In the genomic region with DNA sequence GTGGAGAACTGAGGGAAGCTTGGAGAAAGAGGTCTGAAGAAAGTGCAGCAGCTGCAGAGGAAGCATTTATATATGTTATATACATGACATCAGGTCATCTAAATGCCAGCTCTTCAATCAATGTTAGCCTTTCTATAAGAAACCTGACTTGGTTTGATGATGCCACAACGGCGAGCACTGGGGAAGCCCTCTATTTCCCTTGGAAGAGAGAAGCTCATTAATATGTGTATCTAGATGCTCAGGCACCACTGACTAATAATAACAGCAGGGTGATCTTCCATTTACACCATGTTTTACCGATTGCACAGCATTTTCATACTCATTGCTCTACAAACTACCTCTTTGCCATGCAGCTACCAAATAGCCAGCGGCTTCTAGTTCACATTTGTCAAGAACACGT, we compare ENCODE assay signal across 9 cellular contexts. TPM values are rescaled to one million over a fixed set of nuclear protein-coding genes. Genes with fewer than 3 reads are reported as not detected.
DNase-seq lines count a peak whose midpoint lies in the region; ATAC-seq, FAIRE-seq and TF ChIP-seq lines count a peak whose summit lies in the region.
"Had no signal": no experiment of that assay in that cellular context is flagged by ENCODE, and none has a peak within 500 bp of the region (broad histone marks: within the 10 kb centered on the region; RNA-seq: fewer than 3 reads in every experiment).

No MANE protein-coding gene starts in this region.

- H3K9me3 ChIP-seq in keratinocyte (ENCODE audit: control insufficient read depth, low read depth, low read length): no peaks in the 10 kb centered on the region
- no peaks in the 10 kb centered on the region for H3K9me3 ChIP-seq in thoracic aorta

- intact Hi-C loops in activated CD4-positive, alpha-beta T cell treated with anti-CD3 and anti-CD28 coated beads for 36 hours (cut with DNase I, micrococcal nuclease): loop anchor here in 1 of 2 experiments (5.0 to 10.0 kb wide), 2 partner anchors 114 to 568 kb away; a partner anchor contains a TSS
- intact Hi-C loops in activated T-helper 1 cell treated with anti-CD3 and anti-CD28 coated beads, Interleukin-12 subunit alpha, Interleukin-12 subunit beta, Interleukin-2, Interleukin-4 antibody, amounts not matched to agents 30 ng/mL and 10 ng/mL and 1 ng/mL, durations not matched to agents 14 hours and 24 hours and 36 hours (cut with micrococcal nuclease): loop anchor here (1.0 to 10.0 kb wide), 4 partner anchors 61 to 348 kb away; a partner anchor contains a TSS

- H3K4me2 ChIP-seq in keratinocyte (ENCODE audit: control insufficient read depth, extremely low read depth, insufficient read depth, low read depth, low read length): peak overlapping the region; percentile 96

- peak overlapping the region; percentile 96 for H3K4me3 Mint-ChIP-seq in activated CD4-positive, alpha-beta T cell treated with anti-CD3 and anti-CD28 coated beads for 36 hours
- H3K4me3 Mint-ChIP-seq in activated T-helper 1 cell treated with anti-CD3 and anti-CD28 coated beads, Interleukin-12 subunit alpha, Interleukin-12 subunit beta, Interleukin-2, Interleukin-4 antibody, amounts not matched to agents 30 ng/mL and 10 ng/mL and 1 ng/mL, durations not matched to agents 14 hours and 24 hours and 36 hours: peak overlapping the region; percentile 99

- no peak for ATAC-seq in activated CD4-positive, alpha-beta T cell treated with anti-CD3 and anti-CD28 coated beads for 36 hours
- ATAC-seq in thoracic aorta (ENCODE audit: insufficient number of reproducible peaks, low FRiP score, low read depth) (no peak), GM21786 (IDR thresholded peaks at IDR 0.05; ENCODE audit: unreplicated experiment) (no peak)

- POLR2A ChIA-PET in activated CD4-positive, alpha-beta T cell treated with anti-CD3 and anti-CD28 coated beads for 36 hours (lab: Charles Lee): no interaction called here

- peak overlapping the region; percentile 86 for H3K27ac ChIP-seq in keratinocyte (ENCODE audit: control insufficient read depth, insufficient read depth, low read length)
- H3K27ac ChIP-seq in thoracic aorta: no peak overlapping the region

- H3K4me1 ChIP-seq in keratinocyte (ENCODE audit: control insufficient read depth, extremely low read depth, insufficient read depth, low read length): peaks cover 18% of the 10 kb centered on the region
- H3K4me1 ChIP-seq in thoracic aorta (ENCODE audit: control insufficient read depth in 1 of 2, low read depth in 2 of 2): peaks cover 3 to 18% of the 10 kb centered on the region in 2 donors

- no peaks in the 10 kb centered on the region for H3K27me3 ChIP-seq in keratinocyte (ENCODE audit: control insufficient read depth, extremely low read depth, insufficient read depth, low read length)
- no peaks in the 10 kb centered on the region for H3K27me3 ChIP-seq in thoracic aorta (replicated peaks; ENCODE audit: insufficient read depth)

- no peak for DNase-seq in activated CD4-positive, alpha-beta T cell treated with anti-CD3 and anti-CD28 coated beads for 36 hours
- DNase-seq in activated CD4-positive, alpha-beta T cell treated with anti-CD3 and anti-CD28 coated beads for 4 hours: no peak
- no peak for DNase-seq in activated T-helper 1 cell treated with anti-CD3 and anti-CD28 coated beads, Interleukin-12 subunit alpha, Interleukin-12 subunit beta, Interleukin-2, Interleukin-4 antibody, amounts not matched to agents 30 ng/mL and 10 ng/mL and 1 ng/mL, durations not matched to agents 14 hours and 24 hours and 36 hours (ENCODE audit: low spot score)
- DNase-seq in keratinocyte (ENCODE audit: low read depth, low spot score) (no peak), thoracic aorta (ENCODE audit: low spot score) (no peak), RCC 7860 (ENCODE audit: low spot score) (no peak), NCI-H2196 treated with DMSO at 0.1 percent for 48 hours (lab: John Stamatoyannopoulos, UW; ENCODE audit: unreplicated experiment) (no peak)
- DNase-seq: NCI-H2081 treated with DMSO at 0.1 percent for 48 hours had no signal

- no peaks in the 10 kb centered on the region for H4K20me1 ChIP-seq in keratinocyte (ENCODE audit: control insufficient read depth, extremely low read depth, insufficient read depth, low read length)

- dilution Hi-C loops in keratinocyte (cut with MboI; ENCODE audit: extremely low pct_ligation_motif_present, low sequenced_read_pairs): no loop called here

- H3K27me3 Mint-ChIP-seq in activated CD4-positive, alpha-beta T cell treated with anti-CD3 and anti-CD28 coated beads for 36 hours: no peaks in the 10 kb centered on the region
- H3K27me3 Mint-ChIP-seq in activated T-helper 1 cell treated with anti-CD3 and anti-CD28 coated beads, Interleukin-12 subunit alpha, Interleukin-12 subunit beta, Interleukin-2, Interleukin-4 antibody, amounts not matched to agents 30 ng/mL and 10 ng/mL and 1 ng/mL, durations not matched to agents 14 hours and 24 hours and 36 hours (ENCODE audit: insufficient read depth): no peaks in the 10 kb centered on the region

- peak overlapping the region; percentile 93 for H3K27ac Mint-ChIP-seq in activated CD4-positive, alpha-beta T cell treated with anti-CD3 and anti-CD28 coated beads for 36 hours
- peak overlapping the region; percentile 96 for H3K27ac Mint-ChIP-seq in activated T-helper 1 cell treated with anti-CD3 and anti-CD28 coated beads, Interleukin-12 subunit alpha, Interleukin-12 subunit beta, Interleukin-2, Interleukin-4 antibody, amounts not matched to agents 30 ng/mL and 10 ng/mL and 1 ng/mL, durations not matched to agents 14 hours and 24 hours and 36 hours

- H3K9me3 Mint-ChIP-seq in activated CD4-positive, alpha-beta T cell treated with anti-CD3 and anti-CD28 coated beads for 36 hours (ENCODE audit: low read depth): peaks cover 2% of the 10 kb centered on the region
- H3K9me3 Mint-ChIP-seq in activated T-helper 1 cell treated with anti-CD3 and anti-CD28 coated beads, Interleukin-12 subunit alpha, Interleukin-12 subunit beta, Interleukin-2, Interleukin-4 antibody, amounts not matched to agents 30 ng/mL and 10 ng/mL and 1 ng/mL, durations not matched to agents 14 hours and 24 hours and 36 hours: no peaks in the 10 kb centered on the region

- H3K4me3 ChIP-seq in keratinocyte (ENCODE audit: control insufficient read depth in 2 of 3, extremely low read depth in 1 of 3, insufficient read depth in 2 of 3, low read depth in 1 of 3, low read length in 3 of 3) (peak overlapping the region; percentile 84 to 92 (median 86)), thoracic aorta (peak overlapping the region; percentile 86)

- H3K9me1 ChIP-seq in keratinocyte (ENCODE audit: control insufficient read depth, extremely low read depth, insufficient read depth, low read length): no peaks in the 10 kb centered on the region

- no peak for TF ChIP-seq CTCF in keratinocyte (optimal IDR thresholded peaks at IDR 0.05 in 1 of 3, IDR thresholded peaks at IDR 0.05 in 1 of 3, conservative IDR thresholded peaks at IDR 0.05 in 1 of 3; ENCODE audit: extremely low read depth in 1 of 3, insufficient read depth in 2 of 3, low read length in 3 of 3)
- no peak for TF ChIP-seq CTCF in thoracic aorta (IDR thresholded peaks at IDR 0.05)

- H3K36me3 Mint-ChIP-seq in activated CD4-positive, alpha-beta T cell treated with anti-CD3 and anti-CD28 coated beads for 36 hours (ENCODE audit: low read depth): peaks cover 29% of the 10 kb centered on the region
- peaks cover 21% of the 10 kb centered on the region for H3K36me3 Mint-ChIP-seq in activated T-helper 1 cell treated with anti-CD3 and anti-CD28 coated beads, Interleukin-12 subunit alpha, Interleukin-12 subunit beta, Interleukin-2, Interleukin-4 antibody, amounts not matched to agents 30 ng/mL and 10 ng/mL and 1 ng/mL, durations not matched to agents 14 hours and 24 hours and 36 hours (ENCODE audit: low read depth)

- peaks cover 0 to 4% of the 10 kb centered on the region in 2 experiments for H3K36me3 ChIP-seq in keratinocyte (ENCODE audit: control insufficient read depth in 2 of 2, extremely low read depth in 1 of 2, insufficient read depth in 2 of 2, low read length in 2 of 2)
- no peaks in the 10 kb centered on the region for H3K36me3 ChIP-seq in thoracic aorta

- H3K4me1 Mint-ChIP-seq in activated CD4-positive, alpha-beta T cell treated with anti-CD3 and anti-CD28 coated beads for 36 hours: peaks cover 27% of the 10 kb centered on the region
- peaks cover 31% of the 10 kb centered on the region for H3K4me1 Mint-ChIP-seq in activated T-helper 1 cell treated with anti-CD3 and anti-CD28 coated beads, Interleukin-12 subunit alpha, Interleukin-12 subunit beta, Interleukin-2, Interleukin-4 antibody, amounts not matched to agents 30 ng/mL and 10 ng/mL and 1 ng/mL, durations not matched to agents 14 hours and 24 hours and 36 hours (ENCODE audit: low read depth)

- CTCF ChIA-PET in activated CD4-positive, alpha-beta T cell treated with anti-CD3 and anti-CD28 coated beads for 36 hours (lab: Charles Lee): interaction anchor here (0.6 to 1.2 kb wide), 8 partner anchors 9 to 1647 kb away, joined by 3 to 5 read pairs (median 3); a partner anchor contains a TSS

- peak overlapping the region; percentile 84 for H3K9ac ChIP-seq in keratinocyte (ENCODE audit: control insufficient read depth, extremely low read depth, insufficient read depth, low read length)

- FAIRE-seq in keratinocyte (lab: Jason Lieb, UNC) (no peak), RCC 7860 (lab: Jason Lieb, UNC) (no peak)

- peaks cover 4% of the 10 kb centered on the region for H3K79me2 ChIP-seq in keratinocyte (ENCODE audit: control insufficient read depth, insufficient read depth, low read length)

- peak overlapping the region; percentile 96 for H2AFZ ChIP-seq in keratinocyte (ENCODE audit: control insufficient read depth, low read length)

RNA-seq across cellular contexts. Expression of a gene that starts 0.8 kb away (rescaled TPM):
- 10 to 100 TPM; 37.0 to 40.2 TPM for total RNA-seq in activated CD4-positive, alpha-beta T cell treated with anti-CD3 and anti-CD28 coated beads for 36 hours
- 37.9 and 43.0 TPM in 2 replicates for total RNA-seq in activated T-helper 1 cell treated with anti-CD3 and anti-CD28 coated beads, Interleukin-12 subunit alpha, Interleukin-12 subunit beta, Interleukin-2, Interleukin-4 antibody, amounts not matched to agents 30 ng/mL and 10 ng/mL and 1 ng/mL, durations not matched to agents 14 hours and 24 hours and 36 hours
- polyA plus RNA-seq in keratinocyte: 16.7 to 32.9 TPM (median 19.8 TPM) in 3 replicates
- 7.5 TPM for polyA plus RNA-seq in keratinocyte (2011; ENCODE audit: low read depth)
- polyA plus RNA-seq in keratinocyte (2011; cell fraction: cytosol; rRNA removed): 20.2 and 21.7 TPM in 2 replicates
- 21.1 and 32.7 TPM in 2 replicates for polyA plus RNA-seq in keratinocyte (2011; cell fraction: nucleus; rRNA removed)
- polyA plus RNA-seq in keratinocyte (2012; ENCODE audit: low replicate concordance): 16.4 and 18.7 TPM in 2 replicates
- 1.2 to 7.2 TPM in 2 of 3 replicates, not detected in the other for polyA minus RNA-seq in keratinocyte
- polyA minus RNA-seq in keratinocyte (2011; cell fraction: cytosol; rRNA and poly(A)+ RNA removed): not detected
- polyA minus RNA-seq in keratinocyte (2011; cell fraction: nucleus; rRNA and poly(A)+ RNA removed): 2.3 and 6.7 TPM in 2 replicates
- total RNA-seq in thoracic aorta: 1 to 10 TPM; 4.9 to 6.8 TPM

RNA-seq across cellular contexts. Expression of a gene that starts 6.4 kb away (rescaled TPM):
- 1 to 10 TPM; 1.2 to 1.3 TPM for total RNA-seq in activated CD4-positive, alpha-beta T cell treated with anti-CD3 and anti-CD28 coated beads for 36 hours
- 0.71 and 0.80 TPM in 2 replicates for total RNA-seq in activated T-helper 1 cell treated with anti-CD3 and anti-CD28 coated beads, Interleukin-12 subunit alpha, Interleukin-12 subunit beta, Interleukin-2, Interleukin-4 antibody, amounts not matched to agents 30 ng/mL and 10 ng/mL and 1 ng/mL, durations not matched to agents 14 hours and 24 hours and 36 hours
- 0.23 to 0.68 TPM (median 0.32 TPM) in 3 replicates for polyA plus RNA-seq in keratinocyte
- polyA plus RNA-seq in keratinocyte (2011; ENCODE audit: low read depth): 0.24 TPM
- 0.38 and 0.47 TPM in 2 replicates for polyA plus RNA-seq in keratinocyte (2011; cell fraction: cytosol; rRNA removed)
- 0.56 and 0.96 TPM in 2 replicates for polyA plus RNA-seq in keratinocyte (2011; cell fraction: nucleus; rRNA removed)
- 0.32 and 0.57 TPM in 2 replicates for polyA plus RNA-seq in keratinocyte (2012; ENCODE audit: low replicate concordance)
- polyA minus RNA-seq in keratinocyte: 1.0 to 1.1 TPM in 2 of 3 replicates, not detected in the other
- not detected for polyA minus RNA-seq in keratinocyte (2011; cell fraction: cytosol; rRNA and poly(A)+ RNA removed)
- polyA minus RNA-seq in keratinocyte (2011; cell fraction: nucleus; rRNA and poly(A)+ RNA removed): 0.32 TPM in 1 of 2 replicates, not detected in the other
- 1 to 10 TPM in 1 of 2 donors, under 1 TPM in 1; 0.27 to 1.1 TPM for total RNA-seq in thoracic aorta

RNA-seq across cellular contexts. Expression of a gene that starts 11.7 kb away (rescaled TPM):
- 10 to 100 TPM; 28.1 to 30.8 TPM for total RNA-seq in activated CD4-positive, alpha-beta T cell treated with anti-CD3 and anti-CD28 coated beads for 36 hours
- total RNA-seq in activated T-helper 1 cell treated with anti-CD3 and anti-CD28 coated beads, Interleukin-12 subunit alpha, Interleukin-12 subunit beta, Interleukin-2, Interleukin-4 antibody, amounts not matched to agents 30 ng/mL and 10 ng/mL and 1 ng/mL, durations not matched to agents 14 hours and 24 hours and 36 hours: 24.3 and 28.3 TPM in 2 replicates
- 8.8 to 13.8 TPM (median 13.0 TPM) in 3 replicates for polyA plus RNA-seq in keratinocyte
- 6.0 TPM for polyA plus RNA-seq in keratinocyte (2011; ENCODE audit: low read depth)
- 4.3 and 10.2 TPM in 2 replicates for polyA plus RNA-seq in keratinocyte (2011; cell fraction: cytosol; rRNA removed)
- 24.2 and 25.3 TPM in 2 replicates for polyA plus RNA-seq in keratinocyte (2011; cell fraction: nucleus; rRNA removed)
- polyA plus RNA-seq in keratinocyte (2012; ENCODE audit: low replicate concordance): 6.8 and 9.0 TPM in 2 replicates
- polyA minus RNA-seq in keratinocyte: 11.0 to 25.6 TPM (median 12.0 TPM) in 3 replicates
- 3.3 TPM for polyA minus RNA-seq in keratinocyte (2011; cell fraction: cytosol; rRNA and poly(A)+ RNA removed)
- 12.9 and 23.2 TPM in 2 replicates for polyA minus RNA-seq in keratinocyte (2011; cell fraction: nucleus; rRNA and poly(A)+ RNA removed)
- 10 to 100 TPM; 17.9 to 30.2 TPM for total RNA-seq in thoracic aorta
